In the genomic region with DNA sequence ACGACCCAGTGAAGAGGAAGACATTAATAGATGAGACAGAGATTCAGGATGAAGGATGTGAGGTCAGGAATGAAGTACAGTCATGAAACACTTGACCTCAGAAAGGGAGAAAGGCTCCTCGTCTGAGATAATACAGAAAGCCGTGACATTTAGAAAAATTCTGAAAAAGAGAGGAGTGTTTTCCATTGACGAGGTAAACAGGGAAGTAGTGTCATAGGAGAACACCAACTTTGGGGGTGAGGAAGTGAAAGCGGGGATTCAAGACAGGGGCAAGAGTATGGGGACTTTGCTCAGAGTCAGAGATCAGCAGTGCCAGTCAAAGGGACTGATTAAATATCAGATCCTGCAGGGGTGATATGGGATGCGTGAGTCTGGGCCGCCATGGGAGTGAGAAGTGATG, we compare ENCODE assay signal across 20 cellular contexts.
"Had no signal": no experiment of that assay in that cellular context is flagged by ENCODE, and none has a peak within 500 bp of the region (broad histone marks: within the 10 kb centered on the region; RNA-seq: fewer than 3 reads in every experiment).

No MANE protein-coding gene starts in this region.

- H3K27ac Mint-ChIP-seq: neural progenitor cell had no signal

- DNase-seq: activated CD4-positive, alpha-beta T cell treated with anti-CD3 and anti-CD28 coated beads for 1 hour; activated CD4-positive, alpha-beta T cell treated with anti-CD3 and anti-CD28 coated beads, Interleukin-2, amount 50 U/mL, for 4 hours; aorta; brain microvascular endothelial cell; central memory CD4-positive, alpha-beta T cell; effector CD4-positive, alpha-beta T cell; gastrocnemius medialis; heart left ventricle; kidney; stimulated activated CD4-positive, alpha-beta T cell treated with anti-CD3 and anti-CD28 coated beads, Interleukin-12 subunit alpha, Interleukin-12 subunit beta, amount 100 ng/mL, for 4 hours; stimulated activated CD4-positive, alpha-beta T cell treated with anti-CD3 and anti-CD28 coated beads, Interleukin-1b, Interleukin-23, amount 100 ng/mL, for 48 hours; stimulated activated CD8-positive, alpha-beta memory T cell treated with anti-CD3 and anti-CD28 coated beads, Interleukin-4, amount 100 ng/mL, for 48 hours; stimulated activated naive CD4-positive, alpha-beta T cell treated with Interleukin-2 at 50 U/mL for 16 hours; SW 1271; T1000; thyroid gland had no signal

- ATAC-seq: gastrocnemius medialis, heart left ventricle, left lobe of liver had no signal

- H3K4me3 Mint-ChIP-seq: neural progenitor cell had no signal

- H3K9me3 ChIP-seq: gastrocnemius medialis, prostate gland, thyroid gland had no signal

- FAIRE-seq: kidney, urothelium cell line had no signal

- H3K36me3 Mint-ChIP-seq: neural progenitor cell had no signal
